16 cellular contexts compared by ENCODE assay signal in genomic region chr13:28954810-28955209, GRCh38.
"Had no signal": no experiment of that assay in that cellular context is flagged by ENCODE, and none has a peak within 500 bp of the region (broad histone marks: within the 10 kb centered on the region; RNA-seq: fewer than 3 reads in every experiment).

No MANE protein-coding gene starts in this region.

- H3K27ac ChIP-seq: dorsolateral prefrontal cortex, neutrophil, psoas muscle had no signal

- H3K36me3 Mint-ChIP-seq: naive thymus-derived CD8-positive, alpha-beta T cell had no signal

- H3K27ac Mint-ChIP-seq: naive thymus-derived CD8-positive, alpha-beta T cell had no signal

- H3K27me3 ChIP-seq: dorsolateral prefrontal cortex, neutrophil had no signal

- H3K4me1 Mint-ChIP-seq: naive thymus-derived CD8-positive, alpha-beta T cell had no signal

- H3K4me1 ChIP-seq: psoas muscle had no signal

- H3K36me3 ChIP-seq: neutrophil had no signal

- H3K4me3 ChIP-seq: dorsolateral prefrontal cortex, mucosa of descending colon, psoas muscle, smooth muscle cell had no signal

- H3K9me3 ChIP-seq: mucosa of descending colon, neutrophil, psoas muscle had no signal

- FAIRE-seq: keratinocyte had no signal

- DNase-seq: cortex of kidney; dorsolateral prefrontal cortex; effector CD8-positive, alpha-beta T cell; foreskin melanocyte; head of caudate nucleus; mammary epithelial cell; mucosa of descending colon; naive thymus-derived CD8-positive, alpha-beta T cell; psoas muscle; retina; stimulated activated CD4-positive, alpha-beta T cell treated with anti-CD3 and anti-CD28 coated beads, Interleukin-2, amount 100 ng/mL, for 48 hours; stimulated activated naive CD4-positive, alpha-beta T cell treated with Interleukin-2 at 50 U/mL for 16 hours; trophoblast cell had no signal

- ATAC-seq: mucosa of descending colon; naive thymus-derived CD8-positive, alpha-beta T cell; psoas muscle had no signal

- H3K4me3 Mint-ChIP-seq: naive thymus-derived CD8-positive, alpha-beta T cell had no signal
